ENCODE assay signal across 8 cellular contexts in the genomic region with DNA sequence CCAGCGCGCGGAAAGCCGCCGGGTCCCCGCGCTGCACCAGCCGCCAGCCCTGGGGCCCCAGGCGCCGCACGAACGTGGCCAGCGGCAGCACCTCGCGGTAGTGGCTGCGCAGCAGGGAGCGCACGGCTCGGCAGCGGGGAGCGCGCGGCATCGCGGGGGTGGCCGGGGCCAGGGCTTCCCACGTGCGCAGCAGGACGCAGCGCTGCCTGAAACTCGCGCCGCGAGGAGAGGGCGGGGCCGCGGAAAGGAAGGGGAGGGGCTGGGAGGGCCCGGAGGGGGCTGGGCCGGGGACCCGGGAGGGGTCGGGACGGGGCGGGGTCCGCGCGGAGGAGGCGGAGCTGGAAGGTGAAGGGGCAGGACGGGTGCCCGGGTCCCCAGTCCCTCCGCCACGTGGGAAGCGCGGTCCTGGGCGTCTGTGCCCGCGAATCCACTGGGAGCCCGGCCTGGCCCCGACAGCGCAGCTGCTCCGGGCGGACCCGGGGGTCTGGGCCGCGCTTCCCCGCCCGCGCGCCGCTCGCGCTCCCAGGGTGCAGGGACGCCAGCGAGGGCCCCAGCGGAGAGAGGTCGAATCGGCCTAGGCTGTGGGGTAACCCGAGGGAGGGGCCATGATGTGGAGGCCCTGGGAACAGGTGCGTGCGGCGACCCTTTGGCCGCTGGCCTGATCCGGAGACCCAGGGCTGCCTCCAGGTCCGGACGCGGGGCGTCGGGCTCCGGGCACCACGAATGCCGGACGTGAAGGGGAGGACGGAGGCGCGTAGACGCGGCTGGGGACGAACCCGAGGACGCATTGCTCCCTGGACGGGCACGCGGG. TPM values are rescaled to one million over a fixed set of nuclear protein-coding genes. Genes with fewer than 3 reads are reported as not detected.
DNase-seq lines count a peak whose midpoint lies in the region; ATAC-seq, FAIRE-seq and TF ChIP-seq lines count a peak whose summit lies in the region.

Gene TERT (minus strand): TSS at position 230 of the 811 bp plus-strand sequence. CDS start 79 bp downstream, at position 151.

- H3K4me3 ChIP-seq in LNCaP clone FGC (ENCODE audit: low read depth, low read length) (peak within 1 kb of the TSS; percentile 39), iPS-18a (ENCODE audit: low read length) (peak within 1 kb of the TSS; percentile 56)

- no peaks in the 10 kb centered on the region for H3K9me3 ChIP-seq in iPS-18a (ENCODE audit: control insufficient read depth, low read depth, low read length)

- H3K4me1 Mint-ChIP-seq in activated CD8-positive, alpha-beta T cell treated with anti-CD3 and anti-CD28 coated beads, Interleukin-2, amount 10 ng/mL, durations not matched to agents 7 days and 5 days (ENCODE audit: low read depth) = peaks cover 2% of the 10 kb centered on the region

- no peaks in the 10 kb centered on the region for H3K4me1 ChIP-seq in iPS-18a (ENCODE audit: control insufficient read depth, low read depth, low read length)

- FAIRE-seq in urothelium cell line (lab: Jason Lieb, UNC) = no peak

- no peaks in the 10 kb centered on the region for H3K9me3 Mint-ChIP-seq in activated CD8-positive, alpha-beta T cell treated with anti-CD3 and anti-CD28 coated beads, Interleukin-2, amount 10 ng/mL, durations not matched to agents 7 days and 5 days (ENCODE audit: insufficient read depth)

- POLR2A ChIA-PET in activated CD8-positive, alpha-beta T cell treated with anti-CD3 and anti-CD28 coated beads, Interleukin-2, amount 10 ng/mL, durations not matched to agents 7 days and 5 days (lab: Charles Lee) = interaction anchor here (1.5 kb wide), 1 partner anchor 21 kb away, joined by 3 read pairs; no protein-coding TSS in a partner anchor

- no peak within 1 kb of the TSS for H3K27ac Mint-ChIP-seq in activated CD8-positive, alpha-beta T cell treated with anti-CD3 and anti-CD28 coated beads, Interleukin-2, amount 10 ng/mL, durations not matched to agents 7 days and 5 days

- peaks cover 4% of the 10 kb centered on the region for H3K36me3 ChIP-seq in iPS-18a (ENCODE audit: control insufficient read depth, low read depth, low read length)

- H3K27me3 Mint-ChIP-seq in activated CD8-positive, alpha-beta T cell treated with anti-CD3 and anti-CD28 coated beads, Interleukin-2, amount 10 ng/mL, durations not matched to agents 7 days and 5 days (ENCODE audit: low read depth) = peaks cover 20% of the 10 kb centered on the region

- H3K27ac ChIP-seq in iPS-18a (ENCODE audit: low read length) = no peak within 1 kb of the TSS

- H3K36me3 Mint-ChIP-seq in activated CD8-positive, alpha-beta T cell treated with anti-CD3 and anti-CD28 coated beads, Interleukin-2, amount 10 ng/mL, durations not matched to agents 7 days and 5 days (ENCODE audit: low read depth) = no peaks in the 10 kb centered on the region

- CTCF ChIA-PET in activated CD8-positive, alpha-beta T cell treated with anti-CD3 and anti-CD28 coated beads, Interleukin-2, amount 10 ng/mL, durations not matched to agents 7 days and 5 days (lab: Charles Lee) = no interaction called here

- no peak for TF ChIP-seq CTCF in LNCaP clone FGC (IDR thresholded peaks at IDR 0.05; ENCODE audit: control insufficient read depth, extremely low read depth, insufficient read depth)

- no peak within 1 kb of the TSS for H3K9ac ChIP-seq in iPS-18a (ENCODE audit: low read length)

- DNase-seq in CMK (ENCODE audit: low read depth) (peak; percentile 12), LNCaP clone FGC (ENCODE audit: low read depth) (no peak), urothelium cell line (ENCODE audit: low spot score) (no peak), ureter (ENCODE audit: low spot score) (no peak)
- peak; percentile 42 for DNase-seq in activated CD8-positive, alpha-beta T cell treated with anti-CD3 and anti-CD28 coated beads, Interleukin-2, amount 10 ng/mL, durations not matched to agents 7 days and 5 days
- peak; percentile 62 for DNase-seq in stimulated activated CD8-positive, alpha-beta memory T cell treated with anti-CD3 and anti-CD28 coated beads, Interleukin-15, amount 100 ng/mL, for 24 hours (ENCODE audit: low read depth)

- no peak within 1 kb of the TSS for H3K4me3 Mint-ChIP-seq in activated CD8-positive, alpha-beta T cell treated with anti-CD3 and anti-CD28 coated beads, Interleukin-2, amount 10 ng/mL, durations not matched to agents 7 days and 5 days

- peak; percentile 64 for ATAC-seq in activated CD8-positive, alpha-beta T cell treated with anti-CD3 and anti-CD28 coated beads, Interleukin-2, amount 10 ng/mL, durations not matched to agents 7 days and 5 days
- ATAC-seq in HG02884 (IDR thresholded peaks at IDR 0.05; ENCODE audit: unreplicated experiment) = no peak

- peaks cover 14% of the 10 kb centered on the region for H3K27me3 ChIP-seq in iPS-18a (ENCODE audit: control insufficient read depth, insufficient read depth, low read length)

RNA-seq across cellular contexts. Expression of gene TERT, which starts in this region (rescaled TPM):
- total RNA-seq in activated CD8-positive, alpha-beta T cell treated with anti-CD3 and anti-CD28 coated beads, Interleukin-2, amount 10 ng/mL, durations not matched to agents 7 days and 5 days = under 1 TPM; 0.29 to 0.44 TPM
- total RNA-seq in ureter = not detected

Comparison
In these comparisons a context has a peak if more than half of its experiments do, and no peak if none do; other contexts are left out.
1. Peak in DNase-seq and ATAC-seq in activated CD8-positive, alpha-beta T cell treated with anti-CD3 and anti-CD28 coated beads, Interleukin-2, amount 10 ng/mL, durations not matched to agents 7 days and 5 days; RNA of the gene not detected or under 1 TPM.
2. DNase-seq: peak in CMK (single experiment) and stimulated activated CD8-positive, alpha-beta memory T cell treated with anti-CD3 and anti-CD28 coated beads, Interleukin-15, amount 100 ng/mL, for 24 hours (single experiment); none in LNCaP clone FGC (single experiment), urothelium cell line (single experiment) and ureter (single experiment).